ENCODE assay signal across 2 cellular contexts in genomic region chr1:209696673-209697072, GRCh38.
TF ChIP-seq lines count a peak whose summit lies in the region.

No MANE protein-coding gene starts in this region.

TF ChIP-seq in liver, 16 proteins besides CTCF, POLR2A, EP300 and RAD21:
- TF ChIP-seq ATF3 (IDR thresholded peaks at IDR 0.05): no peak
- TF ChIP-seq REST (IDR thresholded peaks at IDR 0.05): peak; percentile 29
- TF ChIP-seq RXRA (IDR thresholded peaks at IDR 0.05): peak; percentile 71 to 82
- TF ChIP-seq YY1 (IDR thresholded peaks at IDR 0.05): peak; percentile 84
- peak; percentile 48 for TF ChIP-seq ZBTB33 (IDR thresholded peaks at IDR 0.05)
- TF ChIP-seq SP1 (IDR thresholded peaks at IDR 0.05): peak; percentile 43
- TF ChIP-seq FOXA2 (IDR thresholded peaks at IDR 0.05): no peak
- TF ChIP-seq JUND (IDR thresholded peaks at IDR 0.05): peak in 1 of 2 donors; percentile 20
- TF ChIP-seq TAF1 (conservative IDR thresholded peaks at IDR 0.05): no peak
- TF ChIP-seq NR2F2 (IDR thresholded peaks at IDR 0.05): peak; percentile 49
- TF ChIP-seq EGR1 (IDR thresholded peaks at IDR 0.05; ENCODE audit: low read depth in 2 of 2): no peak
- TF ChIP-seq GABPA (IDR thresholded peaks at IDR 0.05 in 1 of 2, conservative IDR thresholded peaks at IDR 0.05 in 1 of 2): no peak
- peak; percentile 83 to 84 for TF ChIP-seq HNF4A (conservative IDR thresholded peaks at IDR 0.05)
- peak; percentile 65 for TF ChIP-seq MAX (IDR thresholded peaks at IDR 0.05)
- peak; percentile 32 for TF ChIP-seq HNF4G (IDR thresholded peaks at IDR 0.05)
- TF ChIP-seq FOXA1 (IDR thresholded peaks at IDR 0.05): no peak

TF ChIP-seq in HepG2, 621 proteins besides CTCF, POLR2A, EP300 and RAD21:
- no peak for TF ChIP-seq ZNF614 (CRISPR knock-in tag; IDR thresholded peaks at IDR 0.05; ENCODE audit: borderline replicate concordance)
- no peak for TF ChIP-seq SMARCE1 (IDR thresholded peaks at IDR 0.05; ENCODE audit: borderline replicate concordance)
- no peak for TF ChIP-seq UBTF (CRISPR knock-in tag; IDR thresholded peaks at IDR 0.05)
- TF ChIP-seq ZFAT (CRISPR knock-in tag; conservative IDR thresholded peaks at IDR 0.05): no peak
- TF ChIP-seq CREB3 (CRISPR knock-in tag; IDR thresholded peaks at IDR 0.05): no peak
- no peak for TF ChIP-seq ZNF317 (CRISPR knock-in tag; IDR thresholded peaks at IDR 0.05)
- TF ChIP-seq RBAK (CRISPR knock-in tag; IDR thresholded peaks at IDR 0.05): no peak
- TF ChIP-seq ZNF558 (CRISPR knock-in tag; IDR thresholded peaks at IDR 0.05; ENCODE audit: borderline replicate concordance): no peak
- TF ChIP-seq ZNF24 (IDR thresholded peaks at IDR 0.05): no peak
- no peak for TF ChIP-seq AKNA (CRISPR knock-in tag; IDR thresholded peaks at IDR 0.05; ENCODE audit: borderline replicate concordance)
- no peak for TF ChIP-seq HDAC2 (CRISPR knock-in tag; IDR thresholded peaks at IDR 0.05)
- TF ChIP-seq HDAC1 (CRISPR knock-in tag; IDR thresholded peaks at IDR 0.05): no peak
- no peak for TF ChIP-seq KDM2A (CRISPR knock-in tag; IDR thresholded peaks at IDR 0.05; ENCODE audit: borderline replicate concordance, low read depth)
- no peak for TF ChIP-seq RAD51 (IDR thresholded peaks at IDR 0.05; ENCODE audit: borderline replicate concordance)
- no peak for TF ChIP-seq ZNF280B (CRISPR knock-in tag; IDR thresholded peaks at IDR 0.05; ENCODE audit: borderline replicate concordance)
- no peak for TF ChIP-seq ARID5B (CRISPR knock-in tag; IDR thresholded peaks at IDR 0.05)
- no peak for TF ChIP-seq ZNF652 (CRISPR knock-in tag; IDR thresholded peaks at IDR 0.05; ENCODE audit: borderline replicate concordance, low read depth)
- TF ChIP-seq ZNF44 (CRISPR knock-in tag; IDR thresholded peaks at IDR 0.05): no peak
TF ChIP-seq in HepG2: peak in this region for 0.
